Comparison of ENCODE assay signal across 17 cellular contexts in the genomic region with DNA sequence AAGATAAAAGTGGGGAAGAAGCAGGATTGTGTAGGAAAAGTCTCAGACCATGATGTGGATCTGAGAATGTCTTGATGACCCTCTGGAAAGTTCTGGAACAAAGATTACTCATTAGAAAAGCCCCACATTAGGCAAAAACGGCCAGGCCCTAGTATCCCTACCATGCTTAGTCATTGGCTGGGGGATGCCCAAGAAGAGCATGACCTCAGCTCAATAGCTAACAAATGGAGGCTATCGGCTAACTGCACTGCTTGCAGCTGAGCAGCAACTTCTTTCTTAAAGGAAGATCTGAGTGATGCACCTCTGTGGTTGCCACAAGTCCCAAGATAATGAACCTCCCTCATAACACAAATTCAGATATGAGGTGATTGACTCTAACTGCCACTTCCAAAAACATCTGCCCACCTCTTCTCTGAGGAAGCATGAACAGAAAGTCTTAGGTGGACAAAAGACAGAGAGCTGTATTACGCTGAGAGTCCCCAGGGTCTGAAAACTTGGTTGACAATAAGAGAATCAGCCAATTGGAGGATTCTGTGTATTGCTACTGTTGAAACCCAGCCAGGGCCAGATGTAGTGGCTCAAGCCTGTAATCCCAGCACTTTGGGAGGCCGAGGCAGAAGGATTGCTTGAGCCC.
DNase-seq lines count a peak whose midpoint lies in the region; ATAC-seq and TF ChIP-seq lines count a peak whose summit lies in the region.
"Had no signal": no experiment of that assay in that cellular context is flagged by ENCODE, and none has a peak within 500 bp of the region (broad histone marks: within the 10 kb centered on the region; RNA-seq: fewer than 3 reads in every experiment).

No MANE protein-coding gene starts in this region.

- no peak for TF ChIP-seq CTCF in left lung (IDR thresholded peaks at IDR 0.05)

- no peak overlapping the region for H3K27ac ChIP-seq in left lung
- H3K27ac ChIP-seq: ascending aorta, psoas muscle had no signal

- ATAC-seq in GM19023 (IDR thresholded peaks at IDR 0.05; ENCODE audit: unreplicated experiment) (peak; percentile 66), HG02642 (IDR thresholded peaks at IDR 0.05; ENCODE audit: poor library complexity, unreplicated experiment) (peak; percentile 64), left lung (peak; percentile 14), GM18858 (IDR thresholded peaks at IDR 0.05; ENCODE audit: unreplicated experiment) (no peak)
- ATAC-seq: activated CD8-positive, alpha-beta memory T cell treated with anti-CD3 and anti-CD28 coated beads, Interleukin-2, amount 10 ng/mL, durations not matched to agents 7 days and 5 days; effector memory CD8-positive, alpha-beta T cell; Panc1; psoas muscle had no signal

- DNase-seq in RPMI7951 (ENCODE audit: low read depth) (peak; percentile 14), left lung (no peak), NCI-H1092 (lab: John Stamatoyannopoulos, UW) (no peak), C1 segment of cervical spinal cord (lab: John Stamatoyannopoulos, UW) (no peak)
- DNase-seq in activated T-helper 1 cell treated with anti-CD3 and anti-CD28 coated beads, Interleukin-12 subunit alpha, Interleukin-12 subunit beta, Interleukin-2, Interleukin-4 antibody, amounts not matched to agents 30 ng/mL and 10 ng/mL and 1 ng/mL, durations not matched to agents 14 hours and 24 hours and 36 hours (ENCODE audit: low spot score) = no peak
- DNase-seq: activated CD8-positive, alpha-beta memory T cell treated with anti-CD3 and anti-CD28 coated beads, Interleukin-2, amount 10 ng/mL, durations not matched to agents 7 days and 5 days; effector memory CD8-positive, alpha-beta T cell; hippocampal formation; NCI-H2081 treated with DMSO at 0.1 percent for 48 hours; psoas muscle; stimulated activated CD4-positive, alpha-beta T cell treated with anti-CD3 and anti-CD28 coated beads, Interleukin-4, amount 100 ng/mL, for 1 hour had no signal

- intact Hi-C loops in left lung (cut with DNase I) = no loop called here
- intact Hi-C loops in activated T-helper 1 cell treated with anti-CD3 and anti-CD28 coated beads, Interleukin-12 subunit alpha, Interleukin-12 subunit beta, Interleukin-2, Interleukin-4 antibody, amounts not matched to agents 30 ng/mL and 10 ng/mL and 1 ng/mL, durations not matched to agents 14 hours and 24 hours and 36 hours (cut with micrococcal nuclease) = no loop called here

- H3K27ac Mint-ChIP-seq in activated T-helper 1 cell treated with anti-CD3 and anti-CD28 coated beads, Interleukin-12 subunit alpha, Interleukin-12 subunit beta, Interleukin-2, Interleukin-4 antibody, amounts not matched to agents 30 ng/mL and 10 ng/mL and 1 ng/mL, durations not matched to agents 14 hours and 24 hours and 36 hours = no peak overlapping the region
- H3K27ac Mint-ChIP-seq: activated CD8-positive, alpha-beta memory T cell treated with anti-CD3 and anti-CD28 coated beads, Interleukin-2, amount 10 ng/mL, durations not matched to agents 7 days and 5 days; effector memory CD8-positive, alpha-beta T cell; memory B cell had no signal

- H3K9me3 ChIP-seq in left lung = no peaks in the 10 kb centered on the region
- H3K9me3 ChIP-seq: ascending aorta, psoas muscle had no signal

- H3K4me1 ChIP-seq in left lung = peaks cover 0 to 14% of the 10 kb centered on the region in 2 donors
- H3K4me1 ChIP-seq: ascending aorta, psoas muscle had no signal

- H3K4me3 ChIP-seq in left lung = no peak overlapping the region
- H3K4me3 ChIP-seq: ascending aorta, psoas muscle had no signal

- H3K9me3 Mint-ChIP-seq in activated T-helper 1 cell treated with anti-CD3 and anti-CD28 coated beads, Interleukin-12 subunit alpha, Interleukin-12 subunit beta, Interleukin-2, Interleukin-4 antibody, amounts not matched to agents 30 ng/mL and 10 ng/mL and 1 ng/mL, durations not matched to agents 14 hours and 24 hours and 36 hours = peaks cover 10% of the 10 kb centered on the region
- H3K9me3 Mint-ChIP-seq: effector memory CD8-positive, alpha-beta T cell had no signal

- H3K36me3 ChIP-seq in left lung = no peaks in the 10 kb centered on the region
- H3K36me3 ChIP-seq: ascending aorta had no signal

- peaks cover 12% of the 10 kb centered on the region for H3K27me3 Mint-ChIP-seq in activated T-helper 1 cell treated with anti-CD3 and anti-CD28 coated beads, Interleukin-12 subunit alpha, Interleukin-12 subunit beta, Interleukin-2, Interleukin-4 antibody, amounts not matched to agents 30 ng/mL and 10 ng/mL and 1 ng/mL, durations not matched to agents 14 hours and 24 hours and 36 hours (ENCODE audit: insufficient read depth)

- no peaks in the 10 kb centered on the region for H3K27me3 ChIP-seq in left lung
- H3K27me3 ChIP-seq: ascending aorta had no signal

- H3K36me3 Mint-ChIP-seq in activated T-helper 1 cell treated with anti-CD3 and anti-CD28 coated beads, Interleukin-12 subunit alpha, Interleukin-12 subunit beta, Interleukin-2, Interleukin-4 antibody, amounts not matched to agents 30 ng/mL and 10 ng/mL and 1 ng/mL, durations not matched to agents 14 hours and 24 hours and 36 hours (ENCODE audit: low read depth) = no peaks in the 10 kb centered on the region

- peaks cover 4% of the 10 kb centered on the region for H3K4me1 Mint-ChIP-seq in activated T-helper 1 cell treated with anti-CD3 and anti-CD28 coated beads, Interleukin-12 subunit alpha, Interleukin-12 subunit beta, Interleukin-2, Interleukin-4 antibody, amounts not matched to agents 30 ng/mL and 10 ng/mL and 1 ng/mL, durations not matched to agents 14 hours and 24 hours and 36 hours (ENCODE audit: low read depth)
- H3K4me1 Mint-ChIP-seq: activated CD8-positive, alpha-beta memory T cell treated with anti-CD3 and anti-CD28 coated beads, Interleukin-2, amount 10 ng/mL, durations not matched to agents 7 days and 5 days; memory B cell had no signal

- no peak overlapping the region for H3K4me3 Mint-ChIP-seq in activated T-helper 1 cell treated with anti-CD3 and anti-CD28 coated beads, Interleukin-12 subunit alpha, Interleukin-12 subunit beta, Interleukin-2, Interleukin-4 antibody, amounts not matched to agents 30 ng/mL and 10 ng/mL and 1 ng/mL, durations not matched to agents 14 hours and 24 hours and 36 hours
- H3K4me3 Mint-ChIP-seq: activated CD8-positive, alpha-beta memory T cell treated with anti-CD3 and anti-CD28 coated beads, Interleukin-2, amount 10 ng/mL, durations not matched to agents 7 days and 5 days; effector memory CD8-positive, alpha-beta T cell; memory B cell had no signal
